ENCODE assay signal across 1 cellular context in the genomic region with DNA sequence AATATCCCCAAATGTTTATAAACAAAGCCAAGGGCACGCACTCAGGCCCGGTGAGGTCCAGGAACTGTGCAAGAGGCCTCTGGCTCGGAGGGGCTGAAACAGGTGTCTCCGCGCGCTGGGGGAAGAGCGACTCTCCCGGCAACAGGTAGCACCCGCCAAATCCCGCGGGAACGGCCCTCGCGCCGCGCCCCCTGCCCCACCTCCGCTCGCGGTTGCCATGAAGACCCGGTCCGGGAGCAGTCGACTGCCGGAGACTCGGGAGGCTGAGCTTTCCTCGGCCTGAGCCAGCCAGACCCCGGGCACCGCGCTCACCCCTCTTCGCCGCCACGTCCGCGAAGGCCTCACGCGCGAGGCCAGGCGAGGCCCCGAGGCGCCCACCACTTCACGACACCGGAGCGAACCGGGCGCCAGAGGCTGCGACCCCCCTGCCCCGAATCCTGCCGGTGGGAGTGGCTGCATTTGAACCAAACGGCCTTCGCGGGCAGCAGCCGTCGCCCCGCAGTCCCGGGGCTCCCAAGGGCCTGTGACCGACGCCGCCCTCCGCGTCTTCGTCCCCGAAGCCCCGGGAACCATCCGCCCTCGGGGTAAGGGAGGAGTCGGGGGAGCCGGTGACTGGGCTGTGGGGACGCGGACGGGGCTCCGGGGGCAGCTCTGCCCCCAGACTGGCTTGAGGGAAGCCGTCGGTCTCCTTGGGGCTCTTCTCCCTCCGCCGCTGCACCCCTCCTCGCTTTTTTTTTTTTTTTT.
TF ChIP-seq lines count a peak whose summit lies in the region.

A gene with protein sequence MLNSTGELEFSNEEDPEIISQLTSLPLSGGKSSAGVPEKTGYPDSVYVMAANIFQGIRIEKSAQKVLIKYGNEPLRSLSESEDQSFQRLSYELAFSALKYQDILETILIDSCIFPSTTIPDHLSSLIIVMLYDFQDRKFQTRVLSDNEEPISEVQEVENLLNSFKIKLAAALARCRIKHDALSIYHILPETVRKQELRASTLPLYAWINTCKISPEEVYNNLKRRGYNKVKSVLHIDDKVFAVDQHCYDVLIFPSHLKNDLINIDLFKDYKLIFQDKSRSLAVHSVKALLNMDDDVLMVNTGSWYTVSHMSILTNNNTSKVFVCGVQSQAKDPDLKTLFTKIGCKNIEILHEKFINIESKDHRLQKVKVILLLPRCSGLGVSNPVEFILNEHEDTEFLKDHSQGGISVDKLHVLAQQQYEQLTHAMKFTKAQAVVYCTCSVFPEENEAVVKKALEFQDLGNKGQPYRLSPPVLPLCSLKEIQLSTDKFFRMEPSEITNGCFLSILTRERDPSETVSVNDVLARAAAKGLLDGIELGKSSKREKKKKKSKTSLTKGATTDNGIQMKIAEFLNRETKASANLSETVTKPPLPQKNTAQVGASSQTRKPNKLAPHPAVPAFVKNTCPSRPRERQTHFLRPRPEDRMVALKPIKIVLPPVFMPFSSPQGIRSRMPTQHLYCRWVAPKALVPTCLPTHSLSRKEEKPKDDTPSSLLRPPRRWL (plus strand): TSS at position 239 of the 744 bp plus-strand sequence. CDS start 739 bp downstream, outside the sequence.

TF ChIP-seq in HepG2, 621 proteins besides CTCF, POLR2A, EP300 and RAD21 (continues in another document):
- TF ChIP-seq SPEN (CRISPR knock-in tag; IDR thresholded peaks at IDR 0.05; ENCODE audit: low read depth) (0 out of 2 replicates have a peak, but pooled peaks have one; percentile 32), HNRNPUL1 (IDR thresholded peaks at IDR 0.05; ENCODE audit: low read depth, low read length) (no peak), ZIK1 (CRISPR knock-in tag; IDR thresholded peaks at IDR 0.05; ENCODE audit: borderline replicate concordance, low read depth) (no peak), ZNF451 (CRISPR knock-in tag; IDR thresholded peaks at IDR 0.05) (no peak), ZNF180 (CRISPR knock-in tag; IDR thresholded peaks at IDR 0.05; ENCODE audit: borderline replicate concordance, low read depth) (no peak), KLF15 (CRISPR knock-in tag; IDR thresholded peaks at IDR 0.05; ENCODE audit: borderline replicate concordance) (no peak), NONO (IDR thresholded peaks at IDR 0.05) (no peak), NONO (CRISPR knock-in tag; conservative IDR thresholded peaks at IDR 0.05) (0 out of 2 replicates have a peak, but pooled peaks have one; percentile 31), CHD2 (IDR thresholded peaks at IDR 0.05; ENCODE audit: low read depth, low read length) (peak; percentile 87), ZNF230 (CRISPR knock-in tag; IDR thresholded peaks at IDR 0.05) (no peak), SRY (CRISPR knock-in tag; IDR thresholded peaks at IDR 0.05) (no peak), ZNF782 (CRISPR knock-in tag; IDR thresholded peaks at IDR 0.05; ENCODE audit: borderline replicate concordance) (no peak), TAF1 (CRISPR knock-in tag; IDR thresholded peaks at IDR 0.05) (no peak), ZMYM4 (CRISPR knock-in tag; IDR thresholded peaks at IDR 0.05) (peak; percentile 68; the same call in 1 of the 2 replicates), ZEB1 (IDR thresholded peaks at IDR 0.05; ENCODE audit: insufficient replicate concordance, low read depth) (peak; percentile 31), ZSCAN21 (CRISPR knock-in tag; IDR thresholded peaks at IDR 0.05; ENCODE audit: borderline replicate concordance) (no peak), POGZ (CRISPR knock-in tag; IDR thresholded peaks at IDR 0.05) (peak; percentile 56), SSRP1 (CRISPR knock-in tag; IDR thresholded peaks at IDR 0.05) (no peak), XBP1 (CRISPR knock-in tag; IDR thresholded peaks at IDR 0.05) (no peak), ZNF780A (CRISPR knock-in tag; IDR thresholded peaks at IDR 0.05) (no peak), MBD4 (IDR thresholded peaks at IDR 0.05; ENCODE audit: borderline replicate concordance, low read length) (no peak), ZBTB38 (CRISPR knock-in tag; IDR thresholded peaks at IDR 0.05) (peak; percentile 13; the same call in 1 of the 2 replicates)
- TF ChIP-seq, protein P1, sequence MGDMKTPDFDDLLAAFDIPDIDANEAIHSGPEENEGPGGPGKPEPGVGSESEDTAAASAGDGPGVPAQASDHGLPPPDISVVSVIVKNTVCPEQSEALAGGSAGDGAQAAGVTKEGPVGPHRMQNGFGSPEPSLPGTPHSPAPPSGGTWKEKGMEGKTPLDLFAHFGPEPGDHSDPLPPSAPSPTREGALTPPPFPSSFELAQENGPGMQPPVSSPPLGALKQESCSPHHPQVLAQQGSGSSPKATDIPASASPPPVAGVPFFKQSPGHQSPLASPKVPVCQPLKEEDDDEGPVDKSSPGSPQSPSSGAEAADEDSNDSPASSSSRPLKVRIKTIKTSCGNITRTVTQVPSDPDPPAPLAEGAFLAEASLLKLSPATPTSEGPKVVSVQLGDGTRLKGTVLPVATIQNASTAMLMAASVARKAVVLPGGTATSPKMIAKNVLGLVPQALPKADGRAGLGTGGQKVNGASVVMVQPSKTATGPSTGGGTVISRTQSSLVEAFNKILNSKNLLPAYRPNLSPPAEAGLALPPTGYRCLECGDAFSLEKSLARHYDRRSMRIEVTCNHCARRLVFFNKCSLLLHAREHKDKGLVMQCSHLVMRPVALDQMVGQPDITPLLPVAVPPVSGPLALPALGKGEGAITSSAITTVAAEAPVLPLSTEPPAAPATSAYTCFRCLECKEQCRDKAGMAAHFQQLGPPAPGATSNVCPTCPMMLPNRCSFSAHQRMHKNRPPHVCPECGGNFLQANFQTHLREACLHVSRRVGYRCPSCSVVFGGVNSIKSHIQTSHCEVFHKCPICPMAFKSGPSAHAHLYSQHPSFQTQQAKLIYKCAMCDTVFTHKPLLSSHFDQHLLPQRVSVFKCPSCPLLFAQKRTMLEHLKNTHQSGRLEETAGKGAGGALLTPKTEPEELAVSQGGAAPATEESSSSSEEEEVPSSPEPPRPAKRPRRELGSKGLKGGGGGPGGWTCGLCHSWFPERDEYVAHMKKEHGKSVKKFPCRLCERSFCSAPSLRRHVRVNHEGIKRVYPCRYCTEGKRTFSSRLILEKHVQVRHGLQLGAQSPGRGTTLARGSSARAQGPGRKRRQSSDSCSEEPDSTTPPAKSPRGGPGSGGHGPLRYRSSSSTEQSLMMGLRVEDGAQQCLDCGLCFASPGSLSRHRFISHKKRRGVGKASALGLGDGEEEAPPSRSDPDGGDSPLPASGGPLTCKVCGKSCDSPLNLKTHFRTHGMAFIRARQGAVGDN (CRISPR knock-in tag; IDR thresholded peaks at IDR 0.05), result peak; percentile 68
- TF ChIP-seq, protein P2, sequence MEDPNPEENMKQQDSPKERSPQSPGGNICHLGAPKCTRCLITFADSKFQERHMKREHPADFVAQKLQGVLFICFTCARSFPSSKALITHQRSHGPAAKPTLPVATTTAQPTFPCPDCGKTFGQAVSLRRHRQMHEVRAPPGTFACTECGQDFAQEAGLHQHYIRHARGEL (CRISPR knock-in tag; IDR thresholded peaks at IDR 0.05), result no peak
- TF ChIP-seq, protein P3, sequence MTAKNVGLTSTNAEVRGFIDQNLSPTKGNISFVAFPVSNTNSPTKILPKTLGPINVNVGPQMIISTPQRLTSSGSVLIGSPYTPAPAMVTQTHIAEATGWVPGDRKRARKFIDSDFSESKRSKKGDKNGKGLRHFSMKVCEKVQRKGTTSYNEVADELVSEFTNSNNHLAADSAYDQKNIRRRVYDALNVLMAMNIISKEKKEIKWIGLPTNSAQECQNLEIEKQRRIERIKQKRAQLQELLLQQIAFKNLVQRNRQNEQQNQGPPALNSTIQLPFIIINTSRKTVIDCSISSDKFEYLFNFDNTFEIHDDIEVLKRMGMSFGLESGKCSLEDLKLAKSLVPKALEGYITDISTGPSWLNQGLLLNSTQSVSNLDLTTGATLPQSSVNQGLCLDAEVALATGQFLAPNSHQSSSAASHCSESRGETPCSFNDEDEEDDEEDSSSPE (CRISPR knock-in tag; IDR thresholded peaks at IDR 0.05), result peak; percentile 22; the same call in 1 of the 2 replicates
- TF ChIP-seq, protein P4, sequence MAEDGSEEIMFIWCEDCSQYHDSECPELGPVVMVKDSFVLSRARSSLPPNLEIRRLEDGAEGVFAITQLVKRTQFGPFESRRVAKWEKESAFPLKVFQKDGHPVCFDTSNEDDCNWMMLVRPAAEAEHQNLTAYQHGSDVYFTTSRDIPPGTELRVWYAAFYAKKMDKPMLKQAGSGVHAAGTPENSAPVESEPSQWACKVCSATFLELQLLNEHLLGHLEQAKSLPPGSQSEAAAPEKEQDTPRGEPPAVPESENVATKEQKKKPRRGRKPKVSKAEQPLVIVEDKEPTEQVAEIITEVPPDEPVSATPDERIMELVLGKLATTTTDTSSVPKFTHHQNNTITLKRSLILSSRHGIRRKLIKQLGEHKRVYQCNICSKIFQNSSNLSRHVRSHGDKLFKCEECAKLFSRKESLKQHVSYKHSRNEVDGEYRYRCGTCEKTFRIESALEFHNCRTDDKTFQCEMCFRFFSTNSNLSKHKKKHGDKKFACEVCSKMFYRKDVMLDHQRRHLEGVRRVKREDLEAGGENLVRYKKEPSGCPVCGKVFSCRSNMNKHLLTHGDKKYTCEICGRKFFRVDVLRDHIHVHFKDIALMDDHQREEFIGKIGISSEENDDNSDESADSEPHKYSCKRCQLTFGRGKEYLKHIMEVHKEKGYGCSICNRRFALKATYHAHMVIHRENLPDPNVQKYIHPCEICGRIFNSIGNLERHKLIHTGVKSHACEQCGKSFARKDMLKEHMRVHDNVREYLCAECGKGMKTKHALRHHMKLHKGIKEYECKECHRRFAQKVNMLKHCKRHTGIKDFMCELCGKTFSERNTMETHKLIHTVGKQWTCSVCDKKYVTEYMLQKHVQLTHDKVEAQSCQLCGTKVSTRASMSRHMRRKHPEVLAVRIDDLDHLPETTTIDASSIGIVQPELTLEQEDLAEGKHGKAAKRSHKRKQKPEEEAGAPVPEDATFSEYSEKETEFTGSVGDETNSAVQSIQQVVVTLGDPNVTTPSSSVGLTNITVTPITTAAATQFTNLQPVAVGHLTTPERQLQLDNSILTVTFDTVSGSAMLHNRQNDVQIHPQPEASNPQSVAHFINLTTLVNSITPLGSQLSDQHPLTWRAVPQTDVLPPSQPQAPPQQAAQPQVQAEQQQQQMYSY (CRISPR knock-in tag; IDR thresholded peaks at IDR 0.05), result peak; percentile 97
- TF ChIP-seq, protein P5, sequence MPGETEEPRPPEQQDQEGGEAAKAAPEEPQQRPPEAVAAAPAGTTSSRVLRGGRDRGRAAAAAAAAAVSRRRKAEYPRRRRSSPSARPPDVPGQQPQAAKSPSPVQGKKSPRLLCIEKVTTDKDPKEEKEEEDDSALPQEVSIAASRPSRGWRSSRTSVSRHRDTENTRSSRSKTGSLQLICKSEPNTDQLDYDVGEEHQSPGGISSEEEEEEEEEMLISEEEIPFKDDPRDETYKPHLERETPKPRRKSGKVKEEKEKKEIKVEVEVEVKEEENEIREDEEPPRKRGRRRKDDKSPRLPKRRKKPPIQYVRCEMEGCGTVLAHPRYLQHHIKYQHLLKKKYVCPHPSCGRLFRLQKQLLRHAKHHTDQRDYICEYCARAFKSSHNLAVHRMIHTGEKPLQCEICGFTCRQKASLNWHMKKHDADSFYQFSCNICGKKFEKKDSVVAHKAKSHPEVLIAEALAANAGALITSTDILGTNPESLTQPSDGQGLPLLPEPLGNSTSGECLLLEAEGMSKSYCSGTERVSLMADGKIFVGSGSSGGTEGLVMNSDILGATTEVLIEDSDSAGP (CRISPR knock-in tag; IDR thresholded peaks at IDR 0.05; ENCODE audit: borderline replicate concordance), result 0 out of 2 replicates have a peak, but pooled peaks have one; percentile 34
- TF ChIP-seq, protein P6, sequence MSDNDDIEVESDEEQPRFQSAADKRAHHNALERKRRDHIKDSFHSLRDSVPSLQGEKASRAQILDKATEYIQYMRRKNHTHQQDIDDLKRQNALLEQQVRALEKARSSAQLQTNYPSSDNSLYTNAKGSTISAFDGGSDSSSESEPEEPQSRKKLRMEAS (IDR thresholded peaks at IDR 0.05), result peak; percentile 48
- TF ChIP-seq, protein P7, sequence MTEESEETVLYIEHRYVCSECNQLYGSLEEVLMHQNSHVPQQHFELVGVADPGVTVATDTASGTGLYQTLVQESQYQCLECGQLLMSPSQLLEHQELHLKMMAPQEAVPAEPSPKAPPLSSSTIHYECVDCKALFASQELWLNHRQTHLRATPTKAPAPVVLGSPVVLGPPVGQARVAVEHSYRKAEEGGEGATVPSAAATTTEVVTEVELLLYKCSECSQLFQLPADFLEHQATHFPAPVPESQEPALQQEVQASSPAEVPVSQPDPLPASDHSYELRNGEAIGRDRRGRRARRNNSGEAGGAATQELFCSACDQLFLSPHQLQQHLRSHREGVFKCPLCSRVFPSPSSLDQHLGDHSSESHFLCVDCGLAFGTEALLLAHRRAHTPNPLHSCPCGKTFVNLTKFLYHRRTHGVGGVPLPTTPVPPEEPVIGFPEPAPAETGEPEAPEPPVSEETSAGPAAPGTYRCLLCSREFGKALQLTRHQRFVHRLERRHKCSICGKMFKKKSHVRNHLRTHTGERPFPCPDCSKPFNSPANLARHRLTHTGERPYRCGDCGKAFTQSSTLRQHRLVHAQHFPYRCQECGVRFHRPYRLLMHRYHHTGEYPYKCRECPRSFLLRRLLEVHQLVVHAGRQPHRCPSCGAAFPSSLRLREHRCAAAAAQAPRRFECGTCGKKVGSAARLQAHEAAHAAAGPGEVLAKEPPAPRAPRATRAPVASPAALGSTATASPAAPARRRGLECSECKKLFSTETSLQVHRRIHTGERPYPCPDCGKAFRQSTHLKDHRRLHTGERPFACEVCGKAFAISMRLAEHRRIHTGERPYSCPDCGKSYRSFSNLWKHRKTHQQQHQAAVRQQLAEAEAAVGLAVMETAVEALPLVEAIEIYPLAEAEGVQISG (CRISPR knock-in tag; IDR thresholded peaks at IDR 0.05), result no peak
- TF ChIP-seq, protein P8, sequence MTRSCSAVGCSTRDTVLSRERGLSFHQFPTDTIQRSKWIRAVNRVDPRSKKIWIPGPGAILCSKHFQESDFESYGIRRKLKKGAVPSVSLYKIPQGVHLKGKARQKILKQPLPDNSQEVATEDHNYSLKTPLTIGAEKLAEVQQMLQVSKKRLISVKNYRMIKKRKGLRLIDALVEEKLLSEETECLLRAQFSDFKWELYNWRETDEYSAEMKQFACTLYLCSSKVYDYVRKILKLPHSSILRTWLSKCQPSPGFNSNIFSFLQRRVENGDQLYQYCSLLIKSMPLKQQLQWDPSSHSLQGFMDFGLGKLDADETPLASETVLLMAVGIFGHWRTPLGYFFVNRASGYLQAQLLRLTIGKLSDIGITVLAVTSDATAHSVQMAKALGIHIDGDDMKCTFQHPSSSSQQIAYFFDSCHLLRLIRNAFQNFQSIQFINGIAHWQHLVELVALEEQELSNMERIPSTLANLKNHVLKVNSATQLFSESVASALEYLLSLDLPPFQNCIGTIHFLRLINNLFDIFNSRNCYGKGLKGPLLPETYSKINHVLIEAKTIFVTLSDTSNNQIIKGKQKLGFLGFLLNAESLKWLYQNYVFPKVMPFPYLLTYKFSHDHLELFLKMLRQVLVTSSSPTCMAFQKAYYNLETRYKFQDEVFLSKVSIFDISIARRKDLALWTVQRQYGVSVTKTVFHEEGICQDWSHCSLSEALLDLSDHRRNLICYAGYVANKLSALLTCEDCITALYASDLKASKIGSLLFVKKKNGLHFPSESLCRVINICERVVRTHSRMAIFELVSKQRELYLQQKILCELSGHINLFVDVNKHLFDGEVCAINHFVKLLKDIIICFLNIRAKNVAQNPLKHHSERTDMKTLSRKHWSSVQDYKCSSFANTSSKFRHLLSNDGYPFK (CRISPR knock-in tag; IDR thresholded peaks at IDR 0.05; ENCODE audit: borderline replicate concordance), result no peak
- TF ChIP-seq, protein P9, sequence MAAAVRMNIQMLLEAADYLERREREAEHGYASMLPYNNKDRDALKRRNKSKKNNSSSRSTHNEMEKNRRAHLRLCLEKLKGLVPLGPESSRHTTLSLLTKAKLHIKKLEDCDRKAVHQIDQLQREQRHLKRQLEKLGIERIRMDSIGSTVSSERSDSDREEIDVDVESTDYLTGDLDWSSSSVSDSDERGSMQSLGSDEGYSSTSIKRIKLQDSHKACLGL (CRISPR knock-in tag; IDR thresholded peaks at IDR 0.05), result peak; percentile 30; the same call in 1 of the 2 replicates
